Comparison of ENCODE assay signal across 20 cellular contexts in the genomic region with DNA sequence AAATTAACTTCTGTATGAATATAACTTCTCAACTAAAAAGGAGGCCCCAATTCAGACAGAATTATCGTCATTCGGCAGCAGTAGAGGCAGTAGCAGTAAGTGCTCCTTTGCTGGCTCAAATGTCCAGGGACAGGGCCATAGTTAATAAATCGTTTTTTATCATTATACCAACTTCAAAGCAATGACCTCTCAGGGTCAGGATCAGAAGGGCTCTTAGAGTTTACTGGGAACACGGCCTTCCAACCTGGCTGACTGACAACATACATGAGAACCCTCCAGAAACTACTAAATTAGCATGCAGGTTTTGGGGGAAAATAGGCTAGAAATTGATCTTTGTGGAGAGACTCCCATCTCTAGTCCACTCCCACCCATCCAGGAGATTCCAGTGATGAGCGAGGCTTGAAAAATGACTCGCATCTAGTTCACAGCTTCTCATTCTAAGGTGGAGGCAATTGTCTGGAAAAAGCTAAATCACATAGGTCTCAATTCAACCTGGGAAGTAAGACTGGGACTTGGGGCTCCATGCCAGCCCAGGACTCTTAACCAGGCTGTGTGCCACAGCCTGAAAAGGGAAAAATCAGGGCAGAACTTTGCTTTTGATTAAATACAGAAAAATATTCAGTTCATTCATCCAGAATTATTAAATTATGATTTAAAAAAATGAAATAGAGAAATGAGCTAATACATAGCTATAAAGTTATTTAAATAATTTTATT.
DNase-seq lines count a peak whose midpoint lies in the region; ATAC-seq and TF ChIP-seq lines count a peak whose summit lies in the region.
"Had no signal": no experiment of that assay in that cellular context is flagged by ENCODE, and none has a peak within 500 bp of the region (broad histone marks: within the 10 kb centered on the region; RNA-seq: fewer than 3 reads in every experiment).

No MANE protein-coding gene starts in this region.

- H3K27me3 Mint-ChIP-seq in natural killer cell treated with Interleukin-12 subunit alpha and Interleukin-12 subunit beta and Interleukin-15 and Interleukin-18, amount 100 ng/mL, for 72 hours: no peaks in the 10 kb centered on the region
- H3K27me3 Mint-ChIP-seq: B cell, IgD-negative memory B cell had no signal

- H3K4me3 ChIP-seq in right atrium auricular region (no peak overlapping the region), right lobe of liver (no peak overlapping the region), SJCRH30 (no peak overlapping the region)
- H3K4me3 ChIP-seq: A549 had no signal

- no peak for TF ChIP-seq POLR2A in right lobe of liver (IDR thresholded peaks at IDR 0.05)

- TF ChIP-seq CTCF in right atrium auricular region (IDR thresholded peaks at IDR 0.05) (no peak), right lobe of liver (IDR thresholded peaks at IDR 0.05) (no peak)

- H3K27ac Mint-ChIP-seq in stimulated activated effector memory CD8-positive, alpha-beta T cell treated with anti-CD3 and anti-CD28 coated beads, Interleukin-12 subunit alpha, Interleukin-12 subunit beta, amount 100 ng/mL, for 72 hours: no peak overlapping the region
- no peak overlapping the region for H3K27ac Mint-ChIP-seq in natural killer cell treated with Interleukin-12 subunit alpha and Interleukin-12 subunit beta and Interleukin-15 and Interleukin-18, amount 100 ng/mL, for 72 hours
- H3K27ac Mint-ChIP-seq: B cell, CD14-positive monocyte, IgD-negative memory B cell had no signal

- peak overlapping the region; percentile 5 to 28 for H3K27ac ChIP-seq in right atrium auricular region
- peak overlapping the region in 2 of 3 donors; percentile 59 to 96 for H3K27ac ChIP-seq in right lobe of liver
- no peak overlapping the region for H3K27ac ChIP-seq in SJCRH30
- H3K27ac ChIP-seq: A549 had no signal

- intact Hi-C loops in Right ventricle myocardium superior (cut with DNase I): no loop called here
- intact Hi-C loops in right lobe of liver (cut with DNase I): no loop called here

- H3K27me3 ChIP-seq in right atrium auricular region: no peaks in the 10 kb centered on the region
- no peaks in the 10 kb centered on the region for H3K27me3 ChIP-seq in right lobe of liver
- no peaks in the 10 kb centered on the region for H3K27me3 ChIP-seq in SJCRH30

- DNase-seq in right atrium auricular region (ENCODE audit: low spot score): no peak
- DNase-seq in Right ventricle myocardium superior: no peak
- peak; percentile 32 for DNase-seq in cerebellum (ENCODE audit: low spot score)
- DNase-seq in right lobe of liver: no peak
- no peak for DNase-seq in stimulated activated effector memory CD8-positive, alpha-beta T cell treated with anti-CD3 and anti-CD28 coated beads, Interleukin-12 subunit alpha, Interleukin-12 subunit beta, amount 100 ng/mL, for 72 hours (ENCODE audit: low spot score in 2 of 2)
- DNase-seq in natural killer cell treated with Interleukin-12 subunit alpha and Interleukin-12 subunit beta and Interleukin-15 and Interleukin-18, amount 100 ng/mL, for 72 hours (ENCODE audit: low spot score): no peak
- no peak for DNase-seq in SJCRH30
- DNase-seq: GDM1, NCI-H1105 treated with DMSO at 0.1 percent for 48 hours, NCI-H2029 treated with DMSO at 0.1 percent for 48 hours, NCI-H345, NCI-H524, NCI-H774, OCI-M1, SHP77 treated with DMSO at 0.1 percent for 48 hours had no signal

- no peak overlapping the region for H3K4me3 Mint-ChIP-seq in stimulated activated effector memory CD8-positive, alpha-beta T cell treated with anti-CD3 and anti-CD28 coated beads, Interleukin-12 subunit alpha, Interleukin-12 subunit beta, amount 100 ng/mL, for 72 hours
- no peak overlapping the region for H3K4me3 Mint-ChIP-seq in natural killer cell treated with Interleukin-12 subunit alpha and Interleukin-12 subunit beta and Interleukin-15 and Interleukin-18, amount 100 ng/mL, for 72 hours
- H3K4me3 Mint-ChIP-seq: B cell, CD14-positive monocyte, IgD-negative memory B cell had no signal

- H3K9me3 ChIP-seq in right atrium auricular region (no peaks in the 10 kb centered on the region), right lobe of liver (no peaks in the 10 kb centered on the region), SJCRH30 (replicated peaks) (no peaks in the 10 kb centered on the region)
- H3K9me3 ChIP-seq: A549 had no signal

- H3K36me3 Mint-ChIP-seq in stimulated activated effector memory CD8-positive, alpha-beta T cell treated with anti-CD3 and anti-CD28 coated beads, Interleukin-12 subunit alpha, Interleukin-12 subunit beta, amount 100 ng/mL, for 72 hours: no peaks in the 10 kb centered on the region
- H3K36me3 Mint-ChIP-seq in natural killer cell treated with Interleukin-12 subunit alpha and Interleukin-12 subunit beta and Interleukin-15 and Interleukin-18, amount 100 ng/mL, for 72 hours: no peaks in the 10 kb centered on the region
- H3K36me3 Mint-ChIP-seq: CD14-positive monocyte, IgD-negative memory B cell had no signal

- H3K36me3 ChIP-seq in right atrium auricular region (peaks cover 24% of the 10 kb centered on the region), right lobe of liver (peaks cover 0 to 3% (median under 1%) of the 10 kb centered on the region in 4 donors), SJCRH30 (peaks cover 5% of the 10 kb centered on the region)

- WGBS in right lobe of liver (ENCODE audit: insufficient coverage, low coverage, low lambda C conversion rate, missing lambda C conversion rate): 61% methylated on average over 5 of the region's 6 CpGs

- no peaks in the 10 kb centered on the region for H3K4me1 Mint-ChIP-seq in stimulated activated effector memory CD8-positive, alpha-beta T cell treated with anti-CD3 and anti-CD28 coated beads, Interleukin-12 subunit alpha, Interleukin-12 subunit beta, amount 100 ng/mL, for 72 hours
- no peaks in the 10 kb centered on the region for H3K4me1 Mint-ChIP-seq in natural killer cell treated with Interleukin-12 subunit alpha and Interleukin-12 subunit beta and Interleukin-15 and Interleukin-18, amount 100 ng/mL, for 72 hours (ENCODE audit: low read depth in 2 of 2)
- H3K4me1 Mint-ChIP-seq: B cell, CD14-positive monocyte, IgD-negative memory B cell had no signal

- ATAC-seq in Right ventricle myocardium superior (ENCODE audit: poor library complexity) (no peak), right lobe of liver (peak in 3 of 4 donors; percentile 18 to 60 (median 49))
- no peak for ATAC-seq in stimulated activated effector memory CD8-positive, alpha-beta T cell treated with anti-CD3 and anti-CD28 coated beads, Interleukin-12 subunit alpha, Interleukin-12 subunit beta, amount 100 ng/mL, for 72 hours
- no peak for ATAC-seq in natural killer cell treated with Interleukin-12 subunit alpha and Interleukin-12 subunit beta and Interleukin-15 and Interleukin-18, amount 100 ng/mL, for 72 hours
- ATAC-seq: A549, SK-N-SH treated with all-trans-retinoic acid at 6 μM for 48 hours had no signal

- peaks cover 0 to 67% of the 10 kb centered on the region in 2 donors for H3K4me1 ChIP-seq in right atrium auricular region
- H3K4me1 ChIP-seq in right lobe of liver: peaks cover 0 to 67% (median 23%) of the 10 kb centered on the region in 4 donors
- H3K4me1 ChIP-seq in SJCRH30: peaks cover 8% of the 10 kb centered on the region

- no peaks in the 10 kb centered on the region for H3K9me3 Mint-ChIP-seq in stimulated activated effector memory CD8-positive, alpha-beta T cell treated with anti-CD3 and anti-CD28 coated beads, Interleukin-12 subunit alpha, Interleukin-12 subunit beta, amount 100 ng/mL, for 72 hours
- H3K9me3 Mint-ChIP-seq in natural killer cell treated with Interleukin-12 subunit alpha and Interleukin-12 subunit beta and Interleukin-15 and Interleukin-18, amount 100 ng/mL, for 72 hours: no peaks in the 10 kb centered on the region
- H3K9me3 Mint-ChIP-seq: IgD-negative memory B cell had no signal

Comparison
In these comparisons a context has a peak if more than half of its experiments do, and no peak if none do; other contexts are left out.
1. ATAC-seq: peak in right lobe of liver (3 of 4); none in Right ventricle myocardium superior (single experiment), stimulated activated effector memory CD8-positive, alpha-beta T cell treated with anti-CD3 and anti-CD28 coated beads, Interleukin-12 subunit alpha, Interleukin-12 subunit beta, amount 100 ng/mL, for 72 hours (single experiment) and natural killer cell treated with Interleukin-12 subunit alpha and Interleukin-12 subunit beta and Interleukin-15 and Interleukin-18, amount 100 ng/mL, for 72 hours (0 of 2).